ENCODE assay signal across 21 cellular contexts in the genomic region with DNA sequence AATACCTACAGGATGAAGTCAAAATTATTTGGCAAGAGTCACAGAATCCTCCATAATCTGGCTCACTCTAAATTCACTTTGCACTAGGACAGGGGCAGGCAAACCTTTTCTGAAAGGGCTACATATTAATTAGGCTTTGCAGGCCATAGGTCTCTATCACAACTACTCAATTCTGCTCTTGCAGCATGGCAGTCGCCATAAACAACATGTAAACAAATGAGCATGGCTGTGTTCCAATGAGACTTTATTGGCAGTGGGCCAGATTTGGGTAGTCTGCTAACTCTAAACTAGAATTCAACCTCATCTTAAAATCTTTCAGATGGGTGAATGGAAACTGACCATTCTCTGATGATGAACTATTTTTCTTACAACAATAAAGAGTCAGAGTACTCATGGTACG. TPM values are rescaled to one million over a fixed set of nuclear protein-coding genes. Genes with fewer than 3 reads are reported as not detected.
DNase-seq lines count a peak whose midpoint lies in the region; TF ChIP-seq lines count a peak whose summit lies in the region.
"Had no signal": no experiment of that assay in that cellular context is flagged by ENCODE, and none has a peak within 500 bp of the region (broad histone marks: within the 10 kb centered on the region; RNA-seq: fewer than 3 reads in every experiment).

No MANE protein-coding gene starts in this region.

- DNase-seq in BE2C: peak; percentile 69
- DNase-seq in DMS79 (lab: John Stamatoyannopoulos, UW): peak; percentile 51
- peak; percentile 34 for DNase-seq in NCI-H345 treated with DMSO at 0.1 percent for 48 hours (lab: John Stamatoyannopoulos, UW; ENCODE audit: unreplicated experiment)
- DNase-seq in left ventricle myocardium inferior: no peak
- no peak for DNase-seq in kidney tubule cell (ENCODE audit: low spot score)
- no peak for DNase-seq in middle frontal gyrus (ENCODE audit: extremely low spot score, low spot score)
- no peak for DNase-seq in NCI-H146 treated with DMSO at 0.1 percent for 48 hours (lab: John Stamatoyannopoulos, UW; ENCODE audit: unreplicated experiment)
- DNase-seq: activated B cell treated with CpG ODN at 0.5 μM for 24 hours; activated CD8-positive, alpha-beta memory T cell treated with anti-CD3 and anti-CD28 coated beads for 24 hours; AML-193; Calu3; head of caudate nucleus; HFFc6; immature natural killer cell; naive thymus-derived CD4-positive, alpha-beta T cell; NCI-H524 treated with DMSO at 0.1 percent for 48 hours; PC-3; stimulated activated CD4-positive, alpha-beta T cell treated with anti-CD3 and anti-CD28 coated beads, Interleukin-2, amount 100 ng/mL, for 48 hours had no signal

- H3K36me3 ChIP-seq in BE2C: peaks cover 37% of the 10 kb centered on the region
- H3K36me3 ChIP-seq in left ventricle myocardium inferior: peaks cover 37% of the 10 kb centered on the region

- H3K4me1 ChIP-seq in BE2C (peaks cover 10% of the 10 kb centered on the region), left ventricle myocardium inferior (peaks cover 51% of the 10 kb centered on the region)

- intact Hi-C loops in left ventricle myocardium inferior (cut with micrococcal nuclease): no loop called here

- no peaks in the 10 kb centered on the region for H3K27me3 ChIP-seq in BE2C
- no peaks in the 10 kb centered on the region for H3K27me3 ChIP-seq in left ventricle myocardium inferior (ENCODE audit: low read depth)
- H3K27me3 ChIP-seq: esophagus muscularis mucosa had no signal

- H3K27ac ChIP-seq in left ventricle myocardium inferior (replicated peaks): peak overlapping the region; percentile 49
- H3K27ac ChIP-seq: esophagus muscularis mucosa had no signal

- H3K4me3 ChIP-seq in BE2C (ENCODE audit: low read depth, low read length) (no peak overlapping the region), left ventricle myocardium inferior (no peak overlapping the region)
- H3K4me3 ChIP-seq: esophagus muscularis mucosa had no signal

- H3K9me3 ChIP-seq in BE2C (no peaks in the 10 kb centered on the region), left ventricle myocardium inferior (replicated peaks) (no peaks in the 10 kb centered on the region)
- H3K9me3 ChIP-seq: esophagus muscularis mucosa had no signal

- TF ChIP-seq CTCF in BE2C (IDR thresholded peaks at IDR 0.05; ENCODE audit: low read depth, low read length) (no peak), left ventricle myocardium inferior (IDR thresholded peaks at IDR 0.05; ENCODE audit: borderline replicate concordance) (no peak)

RNA-seq across cellular contexts. Expression of gene THRSP, which starts 5.8 kb away (rescaled TPM):
- polyA plus RNA-seq in BE2C (2012; ENCODE audit: insufficient read depth, insufficient read length, low read depth): not detected
- 0.25 TPM for total RNA-seq in left ventricle myocardium inferior
- total RNA-seq: activated B cell treated with CpG ODN at 0.5 μM for 24 hours; Calu3; dermis microvascular lymphatic vessel endothelial cell; esophagus muscularis mucosa; HFFc6; naive thymus-derived CD4-positive, alpha-beta T cell; PC-3; SK-MEL-5 had no signal
- polyA plus RNA-seq: naive thymus-derived CD4-positive, alpha-beta T cell had no signal

RNA-seq across cellular contexts. Expression of gene NDUFC2, which starts 10.2 kb away (rescaled TPM):
- polyA plus RNA-seq in BE2C (2012; ENCODE audit: insufficient read depth, insufficient read length, low read depth): 402 TPM
- total RNA-seq in left ventricle myocardium inferior: 295 TPM

RNA-seq across cellular contexts. Expression of gene KCTD14, which starts 46.4 kb away (rescaled TPM):
- polyA plus RNA-seq in BE2C (2012; ENCODE audit: insufficient read depth, insufficient read length, low read depth): 1.8 TPM
- 0.16 TPM for total RNA-seq in left ventricle myocardium inferior
- total RNA-seq: SK-MEL-5 had no signal

Comparison
In these comparisons a context has a peak if more than half of its experiments do, and no peak if none do; other contexts are left out.
1. DNase-seq: peak in BE2C (single experiment), DMS79 (single experiment) and NCI-H345 treated with DMSO at 0.1 percent for 48 hours (single experiment); none in left ventricle myocardium inferior (single experiment), kidney tubule cell (single experiment), middle frontal gyrus (single experiment) and NCI-H146 treated with DMSO at 0.1 percent for 48 hours (single experiment).